Comparison of ENCODE assay signal across 22 cellular contexts in the genomic region with DNA sequence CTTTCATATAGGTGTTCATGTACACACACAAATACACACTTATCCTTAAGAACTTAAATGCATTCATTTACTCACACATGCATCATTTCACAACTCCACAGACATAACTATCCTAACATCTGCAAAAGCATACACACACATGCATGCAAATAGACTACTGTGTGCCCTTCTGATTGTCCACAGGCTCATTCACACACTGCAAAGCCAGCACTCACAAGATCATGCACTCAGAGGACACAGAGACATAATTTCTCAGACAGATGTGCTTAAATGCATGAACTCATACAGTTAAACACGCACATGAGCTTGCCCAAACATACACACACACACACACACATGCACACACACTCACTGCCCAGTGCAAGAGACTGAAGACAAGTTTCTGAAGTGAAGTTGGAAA.
"Had no signal": no experiment of that assay in that cellular context is flagged by ENCODE, and none has a peak within 500 bp of the region (broad histone marks: within the 10 kb centered on the region; RNA-seq: fewer than 3 reads in every experiment).

No MANE protein-coding gene starts in this region.

- H3K27me3 Mint-ChIP-seq: activated naive CD8-positive, alpha-beta T cell treated with anti-CD3 and anti-CD28 coated beads for 36 hours had no signal

- DNase-seq: activated CD4-positive, alpha-beta T cell treated with anti-CD3 and anti-CD28 coated beads for 4 hours; activated CD4-positive, alpha-beta T cell treated with anti-CD3 and anti-CD28 coated beads, Interleukin-2, amount 50 U/mL, for 4 hours; activated effector memory CD4-positive, alpha-beta T cell treated with Interleukin-2 at 50 U/mL for 16 hours; activated naive CD4-positive, alpha-beta T cell treated with Interleukin-2 at 50 U/mL for 16 hours; activated naive CD8-positive, alpha-beta T cell treated with anti-CD3 and anti-CD28 coated beads for 36 hours; activated T-cell treated with anti-CD3 and anti-CD28 coated beads for 4 hours; activated T-cell treated with anti-CD3 and anti-CD28 coated beads, Interleukin-2, amount 50 U/mL, for 72 hours; adrenal gland; aorta; body of pancreas; cortex of kidney; foreskin melanocyte; hippocampal formation; naive B cell; stimulated activated CD4-positive, alpha-beta T cell treated with anti-CD3 and anti-CD28 coated beads, Interleukin-15, amount 100 ng/mL, for 24 hours; stimulated activated naive CD4-positive, alpha-beta T cell had no signal

- H3K9me3 ChIP-seq: adrenal gland, body of pancreas, neutrophil had no signal

- H3K27me3 ChIP-seq: adrenal gland, body of pancreas, neutrophil, tibial nerve had no signal

- H3K4me1 Mint-ChIP-seq: activated naive CD8-positive, alpha-beta T cell treated with anti-CD3 and anti-CD28 coated beads for 36 hours; naive B cell had no signal

- H3K4me3 ChIP-seq: adrenal gland, body of pancreas, lung, SK-N-MC, tibial nerve had no signal

- ATAC-seq: activated T-cell treated with anti-CD3 and anti-CD28 coated beads, Interleukin-2, amount 50 U/mL, for 72 hours; body of pancreas; esophagus mucosa had no signal

- H3K36me3 ChIP-seq: adrenal gland, neutrophil, tibial nerve had no signal

- H3K27ac Mint-ChIP-seq: activated naive CD8-positive, alpha-beta T cell treated with anti-CD3 and anti-CD28 coated beads for 36 hours; activated T-cell treated with anti-CD3 and anti-CD28 coated beads, Interleukin-2, amount 50 U/mL, for 72 hours; naive B cell had no signal

- H3K4me3 Mint-ChIP-seq: activated naive CD8-positive, alpha-beta T cell treated with anti-CD3 and anti-CD28 coated beads for 36 hours; activated T-cell treated with anti-CD3 and anti-CD28 coated beads, Interleukin-2, amount 50 U/mL, for 72 hours; naive B cell had no signal

- H3K36me3 Mint-ChIP-seq: activated naive CD8-positive, alpha-beta T cell treated with anti-CD3 and anti-CD28 coated beads for 36 hours; naive B cell had no signal

- H3K4me1 ChIP-seq: adrenal gland, body of pancreas, tibial nerve had no signal

- H3K27ac ChIP-seq: adrenal gland, body of pancreas, neutrophil, SK-N-MC, tibial nerve, VCaP had no signal
